22 cellular contexts compared by ENCODE assay signal in genomic region chr9:95498641-95499040, GRCh38. TPM values are rescaled to one million over a fixed set of nuclear protein-coding genes. Genes with fewer than 3 reads are reported as not detected.
A peak's percentile ranks its signal among the peaks of the same experiment; 100 is the strongest.
DNase-seq lines count a peak whose midpoint lies in the region; ATAC-seq, FAIRE-seq and TF ChIP-seq lines count a peak whose summit lies in the region.
"Had no signal": no experiment of that assay in that cellular context is flagged by ENCODE, and none has a peak within 500 bp of the region (broad histone marks: within the 10 kb centered on the region; RNA-seq: fewer than 3 reads in every experiment).

No MANE protein-coding gene starts in this region.

- H2BK15ac ChIP-seq in H1 (ENCODE audit: low read length) = no peak overlapping the region

- peak overlapping the region; percentile 46; the same call in 1 of the 2 replicates for H3K27ac ChIP-seq in SJCRH30
- H3K27ac ChIP-seq in H1 (ENCODE audit: low read depth, low read length) = no peak overlapping the region
- peak overlapping the region in 3 of 4 donors; percentile 29 to 57 (median 53) for H3K27ac ChIP-seq in transverse colon
- H3K27ac ChIP-seq in CD8-positive, alpha-beta T cell (ENCODE audit: low read depth, low read length) = no peak overlapping the region
- no peak overlapping the region for H3K27ac ChIP-seq in right atrium auricular region
- H3K27ac ChIP-seq: C4-2B, GM23248 had no signal

- no peak overlapping the region for H2BK12ac ChIP-seq in H1 (ENCODE audit: low read depth, low read length)

- H2BK20ac ChIP-seq in H1 (ENCODE audit: low read length) = no peak overlapping the region

- no peak for TF ChIP-seq RAD21 in H1 (IDR thresholded peaks at IDR 0.05 in 1 of 2, conservative IDR thresholded peaks at IDR 0.05 in 1 of 2; ENCODE audit: low read depth in 2 of 2, low read length in 2 of 2)

- H3K36me3 Mint-ChIP-seq in neural crest cell (ENCODE audit: low read depth) = peaks cover 2% of the 10 kb centered on the region
- H3K36me3 Mint-ChIP-seq in CD8-positive, alpha-beta T cell = peaks cover 2% of the 10 kb centered on the region

- peak overlapping the region; percentile 5 for H3K4me3 Mint-ChIP-seq in neural crest cell
- H3K4me3 Mint-ChIP-seq in CD8-positive, alpha-beta T cell = no peak overlapping the region
- no peak overlapping the region for H3K4me3 Mint-ChIP-seq in stimulated activated naive CD8-positive, alpha-beta T cell treated with anti-CD3 and anti-CD28 coated beads, Interleukin-15, amount 100 ng/mL, for 72 hours

- H3K4ac ChIP-seq in H1 (replicated peaks; ENCODE audit: insufficient read length, low read depth, low read length) = no peak overlapping the region

- TF ChIP-seq EP300 in H1 (IDR thresholded peaks at IDR 0.05; ENCODE audit: borderline replicate concordance in 1 of 2, low read depth in 2 of 2, low read length in 2 of 2) = no peak
- no peak for TF ChIP-seq EP300 in transverse colon (IDR thresholded peaks at IDR 0.05; ENCODE audit: low read depth)

- H4K8ac ChIP-seq in H1 (ENCODE audit: extremely low read depth, insufficient read depth, low read length) = no peak overlapping the region

- intact Hi-C loops in transverse colon (cut with DNase I; ENCODE audit: low total_unique reads) = no loop called here
- intact Hi-C loops in CD8-positive, alpha-beta T cell (cut with DNase I, micrococcal nuclease) = loop anchor here in 1 of 2 experiments (10.0 kb wide), 1 partner anchor 226 kb away; no protein-coding TSS in a partner anchor

- no peak overlapping the region for H3K9ac ChIP-seq in H1 (replicated peaks in 1 of 4; ENCODE audit: extremely low read depth in 1 of 4, low read depth in 3 of 4, low read length in 3 of 4)
- H3K9ac ChIP-seq: GM23248 had no signal

- H3K36me3 ChIP-seq in SJCRH30 (peaks cover 36% of the 10 kb centered on the region), H1 (ENCODE audit: control insufficient read depth in 2 of 4, insufficient read depth in 4 of 4, low read length in 3 of 4) (peaks cover 0 to under 1% (median 0%) of the 10 kb centered on the region in 4 experiments; a peak in 2 of 8 replicates), transverse colon (no peaks in the 10 kb centered on the region), right atrium auricular region (no peaks in the 10 kb centered on the region)
- H3K36me3 ChIP-seq in CD8-positive, alpha-beta T cell (ENCODE audit: insufficient read depth, low read length) = no peaks in the 10 kb centered on the region
- H3K36me3 ChIP-seq: Peyer's patch had no signal

- no peaks in the 10 kb centered on the region for H3K23me2 ChIP-seq in H1 (ENCODE audit: low read depth, low read length)

- TF ChIP-seq POLR2A in H1 (IDR thresholded peaks at IDR 0.05; ENCODE audit: control extremely low read depth in 1 of 2, low read depth in 2 of 2, low read length in 2 of 2) = no peak
- no peak for TF ChIP-seq POLR2A in transverse colon (IDR thresholded peaks at IDR 0.05)

- H3K14ac ChIP-seq in H1 (ENCODE audit: insufficient read length) = no peak overlapping the region

- H3K4me1 ChIP-seq in SJCRH30 = peaks cover 42% of the 10 kb centered on the region
- H3K4me1 ChIP-seq in H1 (replicated peaks in 1 of 4; ENCODE audit: control insufficient read depth in 3 of 4, insufficient read depth in 4 of 4, low read length in 3 of 4) = peaks cover 8 to 29% (median 21%) of the 10 kb centered on the region in 4 experiments
- peaks cover 0 to 15% (median 8%) of the 10 kb centered on the region in 4 donors for H3K4me1 ChIP-seq in transverse colon
- peaks cover 71% of the 10 kb centered on the region for H3K4me1 ChIP-seq in CD8-positive, alpha-beta T cell (ENCODE audit: insufficient read depth, low read length)
- H3K4me1 ChIP-seq in right atrium auricular region = peaks cover 0 to 38% of the 10 kb centered on the region in 2 donors

- no peak overlapping the region for H3K4me2 ChIP-seq in H1 (ENCODE audit: insufficient read depth in 1 of 2, low read depth in 2 of 2, low read length in 2 of 2)

- no peak overlapping the region for H4K91ac ChIP-seq in H1 (replicated peaks; ENCODE audit: insufficient read length, low read length)

- H3K56ac ChIP-seq in H1 (replicated peaks; ENCODE audit: insufficient read length, low read depth, low read length) = no peak overlapping the region

- WGBS in H1 (ENCODE audit: extremely low coverage in 1 of 2, insufficient coverage in 1 of 2, insufficient read length in 1 of 2, insufficient replicate concordance in 2 of 2, low coverage in 1 of 2, low lambda C conversion rate in 2 of 2, missing lambda C conversion rate in 1 of 2), 2 experiments = 94% methylated on average over 4 of the region's 4 CpGs; no CpG with 5 or more reads in 1 of the 2 experiments
- 80 to 88% methylated on average over 1 to 4 of the region's 4 CpGs for WGBS in transverse colon (ENCODE audit: low coverage in 1 of 2), 2 donors

- ATAC-seq in CD8-positive, alpha-beta T cell = no peak
- no peak for ATAC-seq in GM19395 (IDR thresholded peaks at IDR 0.05; ENCODE audit: unreplicated experiment)
- no peak for ATAC-seq in stimulated activated naive CD8-positive, alpha-beta T cell treated with anti-CD3 and anti-CD28 coated beads, Interleukin-15, amount 100 ng/mL, for 72 hours
- ATAC-seq: HCT116, Right ventricle myocardium inferior had no signal

- no peak overlapping the region for H2AK5ac ChIP-seq in H1 (ENCODE audit: low read depth, low read length)

- POLR2A ChIA-PET in H1 (lab: Charles Lee; ENCODE audit: partially characterized antibody) = no interaction called here
- POLR2A ChIA-PET in CD8-positive, alpha-beta T cell (lab: Charles Lee) = no interaction called here

- no peak for FAIRE-seq in H1 (lab: Jason Lieb, UNC)

- no peak overlapping the region for H3K18ac ChIP-seq in H1 (ENCODE audit: extremely low read depth, low read length)

- H3K27me3 Mint-ChIP-seq in neural crest cell (ENCODE audit: low read depth) = no peaks in the 10 kb centered on the region
- peaks cover 15% of the 10 kb centered on the region for H3K27me3 Mint-ChIP-seq in CD8-positive, alpha-beta T cell (ENCODE audit: low read depth)
- no peaks in the 10 kb centered on the region for H3K27me3 Mint-ChIP-seq in stimulated activated naive CD8-positive, alpha-beta T cell treated with anti-CD3 and anti-CD28 coated beads, Interleukin-15, amount 100 ng/mL, for 72 hours

- peaks cover 9 to 95% of the 10 kb centered on the region in 2 experiments; a peak in 3 of 4 replicates for H3K79me2 ChIP-seq in H1 (ENCODE audit: control insufficient read depth in 1 of 2, insufficient read depth in 2 of 2, low read length in 2 of 2)

- no peak for DNase-seq in SJCRH30
- DNase-seq in H1 (ENCODE audit: low read depth in 1 of 2, low spot score in 2 of 2) = no peak
- no peak for DNase-seq in neural crest cell (ENCODE audit: low read depth, low spot score)
- no peak for DNase-seq in transverse colon
- DNase-seq in CD8-positive, alpha-beta T cell = no peak
- DNase-seq in stimulated activated naive CD8-positive, alpha-beta T cell treated with anti-CD3 and anti-CD28 coated beads, Interleukin-15, amount 100 ng/mL, for 72 hours = no peak
- no peak for DNase-seq in right atrium auricular region (ENCODE audit: low spot score)
- DNase-seq: ACHN, AML-193, DND-41, GDM1, GM23248, NCI-H1105, NCI-H1694, NCI-H2081 treated with DMSO at 0.1 percent for 48 hours, NCI-H446 treated with DMSO at 0.1 percent for 48 hours, Peyer's patch had no signal

- peaks cover 5 to 23% of the 10 kb centered on the region in 2 experiments for H4K20me1 ChIP-seq in H1 (replicated peaks in 1 of 2; ENCODE audit: control insufficient read depth in 1 of 2, insufficient read depth in 2 of 2, low read length in 2 of 2)

- H2BK5ac ChIP-seq in H1 (ENCODE audit: low read depth, low read length) = 0 out of 2 replicates have a peak overlapping the region, but pooled peaks have one; percentile 16

- peaks cover 91% of the 10 kb centered on the region for H3K4me1 Mint-ChIP-seq in neural crest cell
- H3K4me1 Mint-ChIP-seq in CD8-positive, alpha-beta T cell (ENCODE audit: low read depth) = peaks cover 76% of the 10 kb centered on the region
- peaks cover 71% of the 10 kb centered on the region for H3K4me1 Mint-ChIP-seq in stimulated activated naive CD8-positive, alpha-beta T cell treated with anti-CD3 and anti-CD28 coated beads, Interleukin-15, amount 100 ng/mL, for 72 hours

- in situ Hi-C loops in transverse colon (cut with MboI; ENCODE audit: low pct_ligation_motif_present in 1 of 4, low pct_unique_long_range_greater_than_20kb in 1 of 4, low sequenced_read_pairs in 3 of 4) = no loop called here

- no peaks in the 10 kb centered on the region for H3K9me3 Mint-ChIP-seq in neural crest cell
- no peaks in the 10 kb centered on the region for H3K9me3 Mint-ChIP-seq in CD8-positive, alpha-beta T cell
- no peaks in the 10 kb centered on the region for H3K9me3 Mint-ChIP-seq in stimulated activated naive CD8-positive, alpha-beta T cell treated with anti-CD3 and anti-CD28 coated beads, Interleukin-15, amount 100 ng/mL, for 72 hours

- no peak overlapping the region for H3K23ac ChIP-seq in H1 (ENCODE audit: insufficient read length)

- no peak overlapping the region for H2AFZ ChIP-seq in H1 (ENCODE audit: low read length)
- H2AFZ ChIP-seq: GM23248 had no signal

- peak overlapping the region; percentile 38 for H3K27ac Mint-ChIP-seq in neural crest cell (ENCODE audit: unreplicated experiment)
- no peak overlapping the region for H3K27ac Mint-ChIP-seq in CD8-positive, alpha-beta T cell
- H3K27ac Mint-ChIP-seq in stimulated activated naive CD8-positive, alpha-beta T cell treated with anti-CD3 and anti-CD28 coated beads, Interleukin-15, amount 100 ng/mL, for 72 hours = no peak overlapping the region

- H3K4me3 ChIP-seq in SJCRH30 (no peak overlapping the region), H1 (ENCODE audit: extremely low read depth in 1 of 4, insufficient read depth in 2 of 4, low read depth in 3 of 4, low read length in 4 of 4) (no peak overlapping the region), transverse colon (no peak overlapping the region), right atrium auricular region (no peak overlapping the region)
- H3K4me3 ChIP-seq in CD8-positive, alpha-beta T cell (ENCODE audit: low read depth, low read length) = no peak overlapping the region
- H3K4me3 ChIP-seq: GM23248, Peyer's patch, SK-N-MC had no signal

- H3K9me3 ChIP-seq in SJCRH30 (replicated peaks) (no peaks in the 10 kb centered on the region), H1 (ENCODE audit: insufficient read depth in 2 of 2, low read depth in 1 of 2, low read length in 1 of 2) (no peaks in the 10 kb centered on the region), transverse colon (no peaks in the 10 kb centered on the region), right atrium auricular region (no peaks in the 10 kb centered on the region)
- H3K9me3 ChIP-seq in CD8-positive, alpha-beta T cell (ENCODE audit: low read length) = no peaks in the 10 kb centered on the region
- H3K9me3 ChIP-seq: Peyer's patch had no signal

- no peak overlapping the region for H4K5ac ChIP-seq in H1 (ENCODE audit: insufficient read length, low read depth, low read length)

- CTCF ChIA-PET in H1 (lab: Charles Lee; ENCODE audit: partially characterized antibody) = interaction anchor here (0.7 to 1.4 kb wide), 2 partner anchors 162 to 557 kb away, joined by 3 read pairs; no protein-coding TSS in a partner anchor
- CTCF ChIA-PET in CD8-positive, alpha-beta T cell (lab: Charles Lee) = interaction anchor here (1.5 kb wide), 1 partner anchor 10 kb away, joined by 5 read pairs; no protein-coding TSS in a partner anchor

- peaks cover 20% of the 10 kb centered on the region for H3K79me1 ChIP-seq in H1 (ENCODE audit: low read depth, low read length)

- TF ChIP-seq CTCF in H1 (IDR thresholded peaks at IDR 0.05; ENCODE audit: control extremely low read depth in 1 of 3, insufficient read depth in 1 of 3, low read depth in 1 of 3, low read length in 3 of 3) = no peak
- no peak for TF ChIP-seq CTCF in neural crest cell (conservative IDR thresholded peaks at IDR 0.05)
- TF ChIP-seq CTCF in transverse colon (IDR thresholded peaks at IDR 0.05) = no peak
- no peak for TF ChIP-seq CTCF in CD8-positive, alpha-beta T cell (IDR thresholded peaks at IDR 0.05)
- TF ChIP-seq CTCF in right atrium auricular region (IDR thresholded peaks at IDR 0.05) = no peak

- no peaks in the 10 kb centered on the region for H3K27me3 ChIP-seq in SJCRH30
- H3K27me3 ChIP-seq in H1 (replicated peaks in 1 of 4; ENCODE audit: control insufficient read depth in 3 of 4, extremely low read depth in 1 of 4, insufficient read depth in 3 of 4, low read length in 3 of 4) = no peaks in the 10 kb centered on the region
- no peaks in the 10 kb centered on the region for H3K27me3 ChIP-seq in transverse colon
- no peaks in the 10 kb centered on the region for H3K27me3 ChIP-seq in CD8-positive, alpha-beta T cell (ENCODE audit: insufficient read depth, low read length)
- H3K27me3 ChIP-seq in right atrium auricular region = no peaks in the 10 kb centered on the region
- H3K27me3 ChIP-seq: Peyer's patch had no signal

- H2BK120ac ChIP-seq in H1 (replicated peaks; ENCODE audit: low read depth, low read length) = no peak overlapping the region

RNA-seq across cellular contexts. Expression of gene PTCH1, which starts 18.1 kb away (rescaled TPM):
- 35.2 and 39.2 TPM in 2 replicates for total RNA-seq in SJCRH30 (2014; rRNA removed; shearing (Covaris generic))
- 34.1 and 42.3 TPM in 2 replicates for total RNA-seq in H1 (2021; fragmentation: NEBNext Ultra II Directional; extraction: Animal tissue kit (Norgen Biotek cat#: 25700))
- polyA plus RNA-seq in H1 (2011; rRNA removed) = 6.4 and 17.9 TPM in 2 replicates
- polyA plus RNA-seq in H1 (2011; cell fraction: cytosol; rRNA removed) = 6.7 TPM
- 30.2 TPM for polyA plus RNA-seq in H1 (2011; cell fraction: nucleus; rRNA removed)
- polyA plus RNA-seq in H1 (2012, experiment 1 of 2) = 8.8 to 11.1 TPM (median 10.7 TPM) in 4 replicates
- 14.3 TPM for polyA plus RNA-seq in H1 (2012, experiment 2 of 2)
- 12.6 TPM for polyA plus RNA-seq in H1 (2013, experiment 1 of 2)
- 12.5 TPM for polyA plus RNA-seq in H1 (2013, experiment 2 of 2)
- polyA minus RNA-seq in H1 (2011; rRNA and poly(A)+ RNA removed) = 18.6 and 19.0 TPM in 2 replicates
- 24.4 TPM for polyA minus RNA-seq in H1 (2011; cell fraction: cytosol; rRNA and poly(A)+ RNA removed)
- 60.1 TPM for polyA minus RNA-seq in H1 (2011; cell fraction: nucleus; rRNA and poly(A)+ RNA removed)
- 70.8 and 75.6 TPM in 2 replicates for total RNA-seq in neural crest cell
- total RNA-seq in transverse colon = 10 to 100 TPM; 12.3 to 50.9 (median 26.4) TPM
- 10 to 100 TPM; 11.8 to 13.7 TPM for total RNA-seq in CD8-positive, alpha-beta T cell
- 1 to 10 TPM; 5.4 to 6.3 TPM for total RNA-seq in right atrium auricular region

Comparison
In these comparisons a context has a peak if more than half of its experiments do, and no peak if none do; other contexts are left out.
1. H3K27ac ChIP-seq: peak in SJCRH30 (single experiment) and transverse colon (3 of 4); none in H1 (single experiment), CD8-positive, alpha-beta T cell (single experiment) and right atrium auricular region (0 of 2).